ENCODE assay signal across 21 cellular contexts in genomic region chr5:18965893-18966292, GRCh38.
"Had no signal": no experiment of that assay in that cellular context is flagged by ENCODE, and none has a peak within 500 bp of the region (broad histone marks: within the 10 kb centered on the region; RNA-seq: fewer than 3 reads in every experiment).

No MANE protein-coding gene starts in this region.

- DNase-seq: dermis blood vessel endothelial cell; dorsolateral prefrontal cortex; effector CD4-positive, alpha-beta T cell; effector memory CD4-positive, alpha-beta T cell; foreskin keratinocyte; gastrocnemius medialis; glutamatergic neuron; head of caudate nucleus; heart right ventricle; hippocampal formation; left cardiac atrium; left lung; left ventricle myocardium superior; lower lobe of right lung; mesenchymal stem cell; mucosa of descending colon; naive B cell; naive thymus-derived CD8-positive, alpha-beta T cell had no signal

- H3K27me3 Mint-ChIP-seq: naive B cell; naive thymus-derived CD8-positive, alpha-beta T cell had no signal

- H3K9me3 Mint-ChIP-seq: mesothelial cell of epicardium had no signal

- H3K36me3 ChIP-seq: esophagus muscularis mucosa, gastrocnemius medialis, heart right ventricle, left lung, lower lobe of right lung had no signal

- H3K27me3 ChIP-seq: dorsolateral prefrontal cortex, esophagus muscularis mucosa, foreskin keratinocyte, gastrocnemius medialis, heart right ventricle, left lung had no signal

- H3K4me1 ChIP-seq: esophagus muscularis mucosa, foreskin keratinocyte, gastrocnemius medialis, heart right ventricle, left lung, lower lobe of right lung had no signal

- H3K9me3 ChIP-seq: esophagus muscularis mucosa, gastrocnemius medialis, lower lobe of right lung, mucosa of descending colon had no signal

- ATAC-seq: foreskin keratinocyte; gastrocnemius medialis; heart right ventricle; left cardiac atrium; left lung; left ventricle myocardium superior; lower lobe of right lung; mucosa of descending colon; naive thymus-derived CD8-positive, alpha-beta T cell had no signal

- H3K36me3 Mint-ChIP-seq: mesothelial cell of epicardium; naive B cell; naive thymus-derived CD8-positive, alpha-beta T cell had no signal

- H3K27ac Mint-ChIP-seq: mesothelial cell of epicardium; naive B cell; naive thymus-derived CD8-positive, alpha-beta T cell had no signal

- H3K4me1 Mint-ChIP-seq: mesothelial cell of epicardium; naive B cell; naive thymus-derived CD8-positive, alpha-beta T cell had no signal

- H3K27ac ChIP-seq: coronary artery, dorsolateral prefrontal cortex, esophagus muscularis mucosa, foreskin keratinocyte, gastrocnemius medialis, heart right ventricle, left lung, lower lobe of right lung had no signal

- H3K4me3 Mint-ChIP-seq: mesothelial cell of epicardium; naive B cell; naive thymus-derived CD8-positive, alpha-beta T cell had no signal

- H3K4me3 ChIP-seq: coronary artery, dorsolateral prefrontal cortex, esophagus muscularis mucosa, gastrocnemius medialis, heart right ventricle, left lung, lower lobe of right lung, mucosa of descending colon had no signal
